Comparison of ENCODE assay signal across 27 cellular contexts in the genomic region with DNA sequence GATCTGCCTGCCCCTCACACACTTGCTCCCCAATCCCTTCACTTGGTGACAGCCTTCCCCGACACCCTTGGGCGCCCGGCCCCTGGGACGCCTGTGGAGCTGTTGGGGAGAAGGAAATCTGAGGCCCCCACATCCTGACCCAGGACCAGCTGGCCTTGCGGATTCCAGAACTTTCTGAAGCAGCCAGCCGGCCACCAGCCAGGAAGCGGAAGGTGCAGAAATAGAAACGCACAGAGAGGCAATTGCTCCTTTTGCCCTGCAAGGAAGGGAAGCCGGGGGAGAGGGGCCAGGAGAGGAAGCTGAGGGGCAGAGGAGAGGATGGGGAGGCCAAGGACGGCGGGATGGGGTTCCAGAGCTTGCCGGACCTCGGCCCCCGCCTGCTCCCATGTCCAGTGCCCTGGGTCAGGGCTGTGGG.
A peak's percentile ranks its signal among the peaks of the same experiment; 100 is the strongest.
DNase-seq lines count a peak whose midpoint lies in the region; ATAC-seq and TF ChIP-seq lines count a peak whose summit lies in the region.
"Had no signal": no experiment of that assay in that cellular context is flagged by ENCODE, and none has a peak within 500 bp of the region (broad histone marks: within the 10 kb centered on the region; RNA-seq: fewer than 3 reads in every experiment).

No MANE protein-coding gene starts in this region.

- peak overlapping the region; percentile 30; the same call in 1 of the 2 replicates for H3K9ac ChIP-seq in BLaER1
- H3K9ac ChIP-seq: SK-N-SH had no signal

- DNase-seq in UCSD-AML1 (lab: John Stamatoyannopoulos, UW; ENCODE audit: unreplicated experiment) (peak; percentile 74), left lung (peak; percentile 29 to 51), putamen (ENCODE audit: low spot score) (peak; percentile 16), NCI-H146 treated with DMSO at 0.1 percent for 48 hours (lab: John Stamatoyannopoulos, UW; ENCODE audit: unreplicated experiment) (no peak), NCI-H82 treated with DMSO at 0.1 percent for 48 hours (lab: John Stamatoyannopoulos, UW; ENCODE audit: unreplicated experiment) (no peak)
- no peak for DNase-seq in activated CD4-positive, alpha-beta T cell treated with anti-CD3 and anti-CD28 coated beads for 4 hours
- DNase-seq: ACHN; activated CD4-positive, alpha-beta T cell treated with anti-CD3 and anti-CD28 coated beads, Interleukin-2, amount 50 U/mL, for 4 hours; activated CD8-positive, alpha-beta memory T cell treated with anti-CD3 and anti-CD28 coated beads, Interleukin-2, amount 10 ng/mL, durations not matched to agents 7 days and 5 days; activated gamma-delta T cell treated with Interleukin-2 at 50 U/mL for 16 hours; activated naive CD8-positive, alpha-beta T cell treated with anti-CD3 and anti-CD28 coated beads, Interleukin-2, amount 10 ng/mL, durations not matched to agents 7 days and 5 days; activated T-cell treated with anti-CD3 and anti-CD28 coated beads, Interleukin-2, amount 50 U/mL, for 48 hours; DMS153; foreskin melanocyte; KG1; MM.1S; natural killer cell; NCI-H1417; NCI-H2029 treated with DMSO at 0.1 percent for 48 hours; NCI-H524 treated with DMSO at 0.1 percent for 48 hours; SK-N-SH; stimulated activated CD4-positive, alpha-beta T cell treated with anti-CD3 and anti-CD28 coated beads, Interleukin-2, amount 100 ng/mL, for 24 hours; stimulated activated naive CD8-positive, alpha-beta T cell treated with anti-CD3 and anti-CD28 coated beads, Interleukin-15, Interleukin-2, amounts not matched to agents 100 U/mL and 50 U/mL, for 24 hours; T-helper 17 cell; testis had no signal

- H3K4me2 ChIP-seq in BLaER1 = peak overlapping the region; percentile 82
- H3K4me2 ChIP-seq: SK-N-SH had no signal

- TF ChIP-seq CTCF in left lung (IDR thresholded peaks at IDR 0.05) = no peak

- peak overlapping the region; percentile 60 for H3K27ac ChIP-seq in BLaER1
- no peak overlapping the region for H3K27ac ChIP-seq in left lung
- H3K27ac ChIP-seq: testis had no signal

- H3K36me3 ChIP-seq in BLaER1 (no peaks in the 10 kb centered on the region), left lung (no peaks in the 10 kb centered on the region)

- H3K4me1 ChIP-seq in BLaER1 (peaks cover 49% of the 10 kb centered on the region), left lung (peaks cover 0 to 7% of the 10 kb centered on the region in 2 donors)
- H3K4me1 ChIP-seq: testis had no signal

- intact Hi-C loops in left lung (cut with DNase I) = no loop called here

- H3K27me3 ChIP-seq in BLaER1 (no peaks in the 10 kb centered on the region), left lung (no peaks in the 10 kb centered on the region)
- H3K27me3 ChIP-seq: testis had no signal

- H3K4me3 ChIP-seq in BLaER1 = no peak overlapping the region
- no peak overlapping the region for H3K4me3 ChIP-seq in left lung
- H3K4me3 ChIP-seq: GM12878, testis had no signal

- no peak for ATAC-seq in left lung
- ATAC-seq: activated CD8-positive, alpha-beta memory T cell treated with anti-CD3 and anti-CD28 coated beads, Interleukin-2, amount 10 ng/mL, durations not matched to agents 7 days and 5 days; GM12878; natural killer cell; stimulated activated naive CD8-positive, alpha-beta T cell treated with anti-CD3 and anti-CD28 coated beads, Interleukin-15, Interleukin-2, amounts not matched to agents 100 U/mL and 50 U/mL, for 24 hours; T-helper 17 cell had no signal

- H4K20me1 ChIP-seq in BLaER1 = no peaks in the 10 kb centered on the region

- H3K9me3 ChIP-seq in BLaER1 (peaks cover 12% of the 10 kb centered on the region), left lung (no peaks in the 10 kb centered on the region)
- H3K9me3 ChIP-seq: SK-N-SH, testis had no signal

Comparison
In these comparisons a context has a peak if more than half of its experiments do, and no peak if none do; other contexts are left out.
1. DNase-seq: peak in UCSD-AML1 (single experiment), left lung (2 of 2) and putamen (single experiment); none in NCI-H146 treated with DMSO at 0.1 percent for 48 hours (single experiment), NCI-H82 treated with DMSO at 0.1 percent for 48 hours (single experiment) and activated CD4-positive, alpha-beta T cell treated with anti-CD3 and anti-CD28 coated beads for 4 hours (0 of 2).